ENCODE assay signal across 1 cellular context in the genomic region with DNA sequence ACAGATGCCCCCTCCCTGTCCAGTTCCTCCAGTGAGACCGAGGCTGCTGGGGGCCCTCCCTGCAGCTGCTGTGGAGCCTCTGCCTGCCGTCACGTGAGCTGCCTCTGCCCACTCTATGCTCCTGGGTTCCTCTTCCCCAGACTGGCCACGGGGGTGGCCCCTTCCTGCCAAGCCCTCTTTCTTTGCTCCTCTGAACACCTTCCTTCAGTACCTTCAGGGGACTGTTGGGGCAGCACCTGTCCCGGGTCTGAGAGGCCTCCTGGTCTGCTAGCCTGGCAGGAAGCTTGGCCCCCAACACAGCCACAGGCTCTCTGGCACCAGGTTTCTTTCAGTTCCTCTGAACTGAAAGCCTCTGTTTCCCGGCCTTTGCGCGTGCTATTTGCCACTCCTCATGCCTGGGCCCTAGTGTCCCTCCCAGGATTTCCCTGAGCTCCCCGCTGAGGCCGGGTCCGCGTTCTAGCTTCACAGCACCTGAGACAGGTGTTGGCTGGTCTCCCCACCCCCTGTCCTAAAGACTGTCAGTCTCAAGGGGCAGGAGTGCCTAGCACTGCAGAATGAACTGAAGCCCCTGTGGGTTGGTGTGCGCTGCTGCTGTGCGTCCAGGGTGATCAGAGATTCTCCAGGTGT.
A peak's percentile ranks its signal among the peaks of the same experiment; 100 is the strongest.
TF ChIP-seq lines count a peak whose summit lies in the region.

No MANE protein-coding gene starts in this region.

TF ChIP-seq in K562, 482 proteins besides CTCF, POLR2A, EP300 and RAD21:
- TF ChIP-seq ETV5 (CRISPR knock-in tag; IDR thresholded peaks at IDR 0.05; ENCODE audit: low read depth): no peak
- 0 out of 2 replicates have a peak, but pooled peaks have one; percentile 23 for TF ChIP-seq ZBTB33 (CRISPR knock-in tag; IDR thresholded peaks at IDR 0.05)
TF ChIP-seq in K562: peak in this region for 1.
